8 cellular contexts compared by ENCODE assay signal in the genomic region with DNA sequence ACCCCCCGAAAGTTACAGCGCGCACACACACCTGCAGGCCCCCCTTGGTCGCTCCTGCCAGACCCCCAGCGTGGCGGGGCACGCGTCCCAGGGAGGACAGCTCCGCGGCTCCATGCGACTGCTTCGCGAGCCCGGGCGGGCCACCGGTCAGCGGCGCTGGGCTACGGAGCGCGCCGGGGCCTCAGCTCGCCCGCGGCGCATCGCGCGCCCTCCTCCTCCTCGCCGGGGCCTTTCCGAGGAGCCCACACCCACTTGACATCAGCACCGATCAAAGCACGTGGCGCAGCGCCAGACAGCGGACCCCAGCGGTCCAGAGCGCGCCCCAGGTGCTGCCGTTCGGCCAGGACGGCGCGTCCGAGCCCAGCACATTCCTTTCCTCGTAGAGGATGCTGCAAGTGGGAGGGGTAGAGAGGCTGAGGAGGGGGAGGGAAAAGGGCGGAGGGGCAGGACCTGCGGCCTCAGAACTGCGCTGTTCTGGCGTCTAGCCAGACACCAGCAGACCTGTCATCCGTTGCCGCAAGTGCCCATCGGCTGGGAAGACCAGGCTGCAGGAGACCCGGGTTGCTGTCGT.
DNase-seq lines count a peak whose midpoint lies in the region; ATAC-seq and TF ChIP-seq lines count a peak whose summit lies in the region.

No MANE protein-coding gene starts in this region.

- TF ChIP-seq CTCF in prostate gland (IDR thresholded peaks at IDR 0.05) = no peak

- no peaks in the 10 kb centered on the region for H3K9me3 Mint-ChIP-seq in activated CD4-positive, alpha-beta T cell treated with anti-CD3 and anti-CD28 coated beads for 36 hours (ENCODE audit: low read depth)

- peak overlapping the region; percentile 52 for H3K9ac ChIP-seq in HUES6 (ENCODE audit: low read length)

- H3K4me1 Mint-ChIP-seq in activated CD4-positive, alpha-beta T cell treated with anti-CD3 and anti-CD28 coated beads for 36 hours = peaks cover 12% of the 10 kb centered on the region

- WGBS in prostate gland = 2% methylated on average over 46 of the region's 56 CpGs

- H3K4me3 ChIP-seq in HUES6 (ENCODE audit: low read depth, low read length) (peak overlapping the region; percentile 56), prostate gland (peak overlapping the region; percentile 38 to 40)

- no peak overlapping the region for H3K27ac Mint-ChIP-seq in activated CD4-positive, alpha-beta T cell treated with anti-CD3 and anti-CD28 coated beads for 36 hours

- POLR2A ChIA-PET in activated CD4-positive, alpha-beta T cell treated with anti-CD3 and anti-CD28 coated beads for 36 hours (lab: Charles Lee) = no interaction called here

- H3K36me3 ChIP-seq in HUES6 (ENCODE audit: control insufficient read depth, insufficient read depth, low read length) = no peaks in the 10 kb centered on the region
- no peaks in the 10 kb centered on the region for H3K36me3 ChIP-seq in prostate gland

- H3K4me3 Mint-ChIP-seq in activated CD4-positive, alpha-beta T cell treated with anti-CD3 and anti-CD28 coated beads for 36 hours = peak overlapping the region; percentile 67

- H3K4me1 ChIP-seq in HUES6 (ENCODE audit: control insufficient read depth, insufficient read depth, low read length) = peaks cover 28% of the 10 kb centered on the region
- no peaks in the 10 kb centered on the region for H3K4me1 ChIP-seq in prostate gland (replicated peaks)

- no peaks in the 10 kb centered on the region for H3K36me3 Mint-ChIP-seq in activated CD4-positive, alpha-beta T cell treated with anti-CD3 and anti-CD28 coated beads for 36 hours (ENCODE audit: low read depth)

- peaks cover 35% of the 10 kb centered on the region for H3K27me3 Mint-ChIP-seq in activated CD4-positive, alpha-beta T cell treated with anti-CD3 and anti-CD28 coated beads for 36 hours

- ATAC-seq in activated CD4-positive, alpha-beta T cell treated with anti-CD3 and anti-CD28 coated beads for 36 hours = peak; percentile 47
- ATAC-seq in left cardiac atrium (peak; percentile 59 to 83), HG03469 (IDR thresholded peaks at IDR 0.05; ENCODE audit: unreplicated experiment) (no peak)

- TF ChIP-seq POLR2A in prostate gland (IDR thresholded peaks at IDR 0.05) = no peak

- H3K9me3 ChIP-seq in HUES6 (ENCODE audit: control insufficient read depth, insufficient read depth, low read depth, low read length) = no peaks in the 10 kb centered on the region
- H3K9me3 ChIP-seq in prostate gland = no peaks in the 10 kb centered on the region

- peak; percentile 61 for DNase-seq in activated CD4-positive, alpha-beta T cell treated with anti-CD3 and anti-CD28 coated beads for 36 hours
- no peak for DNase-seq in activated CD4-positive, alpha-beta T cell treated with anti-CD3 and anti-CD28 coated beads for 1 hour
- DNase-seq in activated naive CD4-positive, alpha-beta T cell treated with anti-CD3 and anti-CD28 coated beads, Interleukin-2, amount 50 U/mL, for 16 hours = peak; percentile 18
- DNase-seq in left cardiac atrium = peak; percentile 51
- DNase-seq in prostate gland (ENCODE audit: low spot score) = peak; percentile 30
- no peak for DNase-seq in MV-4-11 (lab: John Stamatoyannopoulos, UW)

- intact Hi-C loops in activated CD4-positive, alpha-beta T cell treated with anti-CD3 and anti-CD28 coated beads for 36 hours (cut with DNase I, micrococcal nuclease) = loop anchor here in 1 of 2 experiments (10.0 kb wide), 1 partner anchor 101 kb away; no protein-coding TSS in a partner anchor
- intact Hi-C loops in left cardiac atrium (cut with DNase I) = no loop called here
- intact Hi-C loops in prostate gland (cut with DNase I) = no loop called here

- peaks cover 76% of the 10 kb centered on the region for H3K27me3 ChIP-seq in HUES6 (ENCODE audit: control insufficient read depth, insufficient read depth, low read length)
- H3K27me3 ChIP-seq in prostate gland (replicated peaks; ENCODE audit: insufficient read depth) = no peaks in the 10 kb centered on the region

- H3K27ac ChIP-seq in HUES6 (ENCODE audit: low read depth, low read length) (no peak overlapping the region), prostate gland (peak overlapping the region; percentile 58 to 67)

- CTCF ChIA-PET in activated CD4-positive, alpha-beta T cell treated with anti-CD3 and anti-CD28 coated beads for 36 hours (lab: Charles Lee) = interaction anchor here (0.7 kb wide), 1 partner anchor 12 kb away, joined by 3 read pairs; no protein-coding TSS in a partner anchor

Comparison
In these comparisons a context has a peak if more than half of its experiments do, and no peak if none do; other contexts are left out.
1. DNase-seq: peak in activated CD4-positive, alpha-beta T cell treated with anti-CD3 and anti-CD28 coated beads for 36 hours (single experiment), activated naive CD4-positive, alpha-beta T cell treated with anti-CD3 and anti-CD28 coated beads, Interleukin-2, amount 50 U/mL, for 16 hours (single experiment), left cardiac atrium (single experiment) and prostate gland (single experiment); none in activated CD4-positive, alpha-beta T cell treated with anti-CD3 and anti-CD28 coated beads for 1 hour (single experiment) and MV-4-11 (single experiment).